30 cellular contexts compared by ENCODE assay signal in the genomic region with DNA sequence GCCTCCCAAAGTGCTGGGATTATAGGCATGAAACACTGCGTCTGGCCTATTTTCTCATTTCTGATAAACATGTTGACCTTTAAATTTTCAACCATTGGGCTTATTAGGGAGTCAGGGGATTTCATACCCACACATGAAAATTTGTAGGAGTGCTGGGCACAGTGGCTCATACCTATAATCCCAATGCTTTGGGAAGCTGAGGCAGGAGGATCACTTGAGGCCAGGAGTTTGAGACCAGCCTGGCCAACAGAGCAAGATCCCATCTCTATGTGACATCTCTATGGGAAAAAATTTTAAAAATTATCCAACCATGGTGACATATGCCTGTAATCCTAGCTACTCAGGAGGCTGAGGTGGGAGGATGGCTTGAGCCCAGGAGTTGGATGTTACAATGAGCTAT.
"Had no signal": no experiment of that assay in that cellular context is flagged by ENCODE, and none has a peak within 500 bp of the region (broad histone marks: within the 10 kb centered on the region; RNA-seq: fewer than 3 reads in every experiment).

No MANE protein-coding gene starts in this region.

- H3K27ac Mint-ChIP-seq: natural killer cell treated with Interleukin-12 subunit alpha and Interleukin-12 subunit beta and Interleukin-15 and Interleukin-18, amount 100 ng/mL, for 72 hours; nephron progenitor cell; progenitor cell of endocrine pancreas; stimulated activated memory B cell treated with anti-CD40 and anti-IgM and Interleukin-4, amounts not matched to agents 10 μg/mL and 1 μg/mL and 100 μg/mL, for 72 hours; stimulated activated naive CD8-positive, alpha-beta T cell treated with anti-CD3 and anti-CD28 coated beads, Interleukin-15, amount 100 ng/mL, for 72 hours; type B pancreatic cell had no signal

- H3K9me3 Mint-ChIP-seq: naive B cell; naive thymus-derived CD8-positive, alpha-beta T cell; natural killer cell treated with Interleukin-12 subunit alpha and Interleukin-12 subunit beta and Interleukin-15 and Interleukin-18, amount 100 ng/mL, for 72 hours; nephron progenitor cell; neural crest cell; stimulated activated memory B cell treated with anti-CD40 and anti-IgM and Interleukin-4, amounts not matched to agents 10 μg/mL and 1 μg/mL and 100 μg/mL, for 72 hours; stimulated activated naive CD8-positive, alpha-beta T cell treated with anti-CD3 and anti-CD28 coated beads, Interleukin-15, amount 100 ng/mL, for 72 hours; type B pancreatic cell had no signal

- H3K9me3 ChIP-seq: ovary, psoas muscle, right lobe of liver, sigmoid colon, suprapubic skin, testis, tibial artery, transverse colon, upper lobe of right lung, uterus had no signal

- H3K27me3 Mint-ChIP-seq: naive B cell; naive thymus-derived CD8-positive, alpha-beta T cell; natural killer cell treated with Interleukin-12 subunit alpha and Interleukin-12 subunit beta and Interleukin-15 and Interleukin-18, amount 100 ng/mL, for 72 hours; progenitor cell of endocrine pancreas; stimulated activated memory B cell treated with anti-CD40 and anti-IgM and Interleukin-4, amounts not matched to agents 10 μg/mL and 1 μg/mL and 100 μg/mL, for 72 hours; stimulated activated naive CD8-positive, alpha-beta T cell treated with anti-CD3 and anti-CD28 coated beads, Interleukin-15, amount 100 ng/mL, for 72 hours; type B pancreatic cell had no signal

- H3K36me3 ChIP-seq: ovary, right lobe of liver, sigmoid colon, transverse colon, upper lobe of right lung, uterus had no signal

- DNase-seq: naive B cell; naive thymus-derived CD8-positive, alpha-beta T cell; nephron progenitor cell; occipital lobe; ovary; posterior cingulate gyrus; psoas muscle; right cardiac atrium; sigmoid colon; small intestine; stimulated activated CD4-positive, alpha-beta T cell treated with anti-CD3 and anti-CD28 coated beads, Interleukin-15, amount 100 ng/mL, for 24 hours; stimulated activated CD4-positive, alpha-beta T cell treated with anti-CD3 and anti-CD28 coated beads, Interleukin-2, amount 100 ng/mL, for 24 hours; stimulated activated CD4-positive, alpha-beta T cell treated with anti-CD3 and anti-CD28 coated beads, Interleukin-2, amount 100 ng/mL, for 48 hours; stimulated activated CD4-positive, alpha-beta T cell treated with anti-CD3 and anti-CD28 coated beads, Interleukin-4, amount 100 ng/mL, for 24 hours; stimulated activated naive CD4-positive, alpha-beta T cell treated with Interleukin-2 at 50 U/mL for 16 hours; stimulated activated naive CD8-positive, alpha-beta T cell treated with anti-CD3 and anti-CD28 coated beads, Interleukin-15, amount 100 ng/mL, for 72 hours; substantia nigra; testis; tibial artery; transverse colon; upper lobe of right lung; uterus had no signal

- ATAC-seq: naive thymus-derived CD8-positive, alpha-beta T cell; natural killer cell treated with Interleukin-12 subunit alpha and Interleukin-12 subunit beta and Interleukin-15 and Interleukin-18, amount 100 ng/mL, for 72 hours; psoas muscle; right cardiac atrium; stimulated activated memory B cell treated with anti-CD40 and anti-IgM and Interleukin-4, amounts not matched to agents 10 μg/mL and 1 μg/mL and 100 μg/mL, for 72 hours; stimulated activated naive CD8-positive, alpha-beta T cell treated with anti-CD3 and anti-CD28 coated beads, Interleukin-15, amount 100 ng/mL, for 72 hours had no signal

- H3K36me3 Mint-ChIP-seq: natural killer cell treated with Interleukin-12 subunit alpha and Interleukin-12 subunit beta and Interleukin-15 and Interleukin-18, amount 100 ng/mL, for 72 hours; type B pancreatic cell had no signal

- H3K27ac ChIP-seq: ovary, parathyroid adenoma, psoas muscle, right lobe of liver, sigmoid colon, suprapubic skin, testis, tibial artery, transverse colon, upper lobe of right lung, uterus had no signal

- H3K4me3 Mint-ChIP-seq: naive thymus-derived CD8-positive, alpha-beta T cell; natural killer cell treated with Interleukin-12 subunit alpha and Interleukin-12 subunit beta and Interleukin-15 and Interleukin-18, amount 100 ng/mL, for 72 hours; nephron progenitor cell; neural crest cell; stimulated activated memory B cell treated with anti-CD40 and anti-IgM and Interleukin-4, amounts not matched to agents 10 μg/mL and 1 μg/mL and 100 μg/mL, for 72 hours; stimulated activated naive CD8-positive, alpha-beta T cell treated with anti-CD3 and anti-CD28 coated beads, Interleukin-15, amount 100 ng/mL, for 72 hours; type B pancreatic cell had no signal

- H3K4me1 ChIP-seq: parathyroid adenoma, psoas muscle, right lobe of liver, sigmoid colon, testis, tibial artery, upper lobe of right lung, uterus had no signal

- H3K4me1 Mint-ChIP-seq: neural crest cell; stimulated activated memory B cell treated with anti-CD40 and anti-IgM and Interleukin-4, amounts not matched to agents 10 μg/mL and 1 μg/mL and 100 μg/mL, for 72 hours had no signal

- H3K4me3 ChIP-seq: ovary, psoas muscle, right lobe of liver, sigmoid colon, suprapubic skin, testis, tibial artery, transverse colon, upper lobe of right lung, uterus had no signal
